18 cellular contexts compared by ENCODE assay signal in the genomic region with DNA sequence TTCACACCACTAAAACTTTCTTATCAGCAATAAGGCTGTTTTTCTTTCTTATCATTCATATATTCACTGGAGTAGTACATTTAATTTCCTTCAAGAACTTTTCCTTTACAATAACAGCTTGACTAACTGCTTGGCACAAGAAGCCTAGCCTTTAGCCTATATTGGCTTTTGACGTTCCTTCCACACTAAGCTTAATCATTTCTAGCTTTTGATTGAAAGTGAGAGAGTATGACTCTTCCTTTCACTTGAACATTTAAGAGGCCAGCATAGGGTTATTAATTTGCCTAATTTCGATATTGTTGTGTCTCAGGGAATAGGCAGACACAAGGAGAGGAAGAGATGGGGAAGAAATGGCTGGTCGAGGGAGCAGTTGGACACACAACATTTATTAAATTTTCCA. TPM values are rescaled to one million over a fixed set of nuclear protein-coding genes. Genes with fewer than 3 reads are reported as not detected.
DNase-seq lines count a peak whose midpoint lies in the region; ATAC-seq and TF ChIP-seq lines count a peak whose summit lies in the region.
"Had no signal": no experiment of that assay in that cellular context is flagged by ENCODE, and none has a peak within 500 bp of the region (broad histone marks: within the 10 kb centered on the region; RNA-seq: fewer than 3 reads in every experiment).

No MANE protein-coding gene starts in this region.

- H3K4me2 ChIP-seq in PC-9: no peak overlapping the region

- intact Hi-C loops in natural killer cell (cut with micrococcal nuclease) (no loop called here), PC-9 (cut with micrococcal nuclease; ENCODE audit: unreplicated experiment) (no loop called here)

- no peak overlapping the region for H3K27ac ChIP-seq in PC-9
- H3K27ac ChIP-seq: SJSA1 had no signal

- 0 out of 2 replicates have a peak overlapping the region, but pooled peaks have one; percentile 1 for H2AFZ ChIP-seq in PC-9

- no peaks in the 10 kb centered on the region for H3F3A ChIP-seq in PC-9 (ENCODE audit: insufficient read depth, low read depth)

- H4K20me1 ChIP-seq in PC-9 (ENCODE audit: insufficient read depth): no peaks in the 10 kb centered on the region

- peak in 1 of 2 donors; percentile 68 for ATAC-seq in natural killer cell treated with Interleukin-12 subunit alpha and Interleukin-12 subunit beta and Interleukin-15 and Interleukin-18, amount 100 ng/mL, for 72 hours
- ATAC-seq in natural killer cell (no peak), HG02759 (IDR thresholded peaks at IDR 0.05; ENCODE audit: unreplicated experiment) (peak; percentile 61), GM19023 (IDR thresholded peaks at IDR 0.05; ENCODE audit: unreplicated experiment) (no peak)
- ATAC-seq: K562; left cardiac atrium; stimulated activated naive B cell treated with anti-CD40 and anti-IgM and Interleukin-4, amounts not matched to agents 10 μg/mL and 1 μg/mL and 100 μg/mL, for 72 hours; WTC11 had no signal

- peaks cover 0 to 21% of the 10 kb centered on the region in 2 donors for H3K4me1 Mint-ChIP-seq in natural killer cell treated with Interleukin-12 subunit alpha and Interleukin-12 subunit beta and Interleukin-15 and Interleukin-18, amount 100 ng/mL, for 72 hours (ENCODE audit: low read depth in 2 of 2)
- H3K4me1 Mint-ChIP-seq in natural killer cell: no peaks in the 10 kb centered on the region

- POLR2A ChIA-PET in PC-9 (lab: Charles Lee; ENCODE audit: unreplicated experiment): no interaction called here

- H3K4me1 ChIP-seq in PC-9 (replicated peaks; ENCODE audit: insufficient read depth): peaks cover 8% of the 10 kb centered on the region; the same call in 1 of the 2 replicates
- H3K4me1 ChIP-seq: SJSA1 had no signal

- TF ChIP-seq CTCF in natural killer cell (IDR thresholded peaks at IDR 0.05): no peak
- no peak for TF ChIP-seq CTCF in PC-9 (conservative IDR thresholded peaks at IDR 0.05)

- peak overlapping the region in 1 of 2 donors; percentile 72 for H3K27ac Mint-ChIP-seq in natural killer cell treated with Interleukin-12 subunit alpha and Interleukin-12 subunit beta and Interleukin-15 and Interleukin-18, amount 100 ng/mL, for 72 hours
- H3K27ac Mint-ChIP-seq in natural killer cell: no peak overlapping the region
- H3K27ac Mint-ChIP-seq: stimulated activated naive B cell treated with anti-CD40 and anti-IgM and Interleukin-4, amounts not matched to agents 10 μg/mL and 1 μg/mL and 100 μg/mL, for 72 hours; WTC11 had no signal

- H3K4me3 ChIP-seq in PC-9 (no peak overlapping the region), H7 (ENCODE audit: insufficient read depth, low read depth, low read length) (no peak overlapping the region)
- H3K4me3 ChIP-seq: K562, SJSA1 had no signal

- BruUV-seq in PC-9 (replicated peaks; lab: Mats Ljungman, UMichigan): no TSS peak

- peaks cover 3% of the 10 kb centered on the region for H3K9me3 Mint-ChIP-seq in natural killer cell treated with Interleukin-12 subunit alpha and Interleukin-12 subunit beta and Interleukin-15 and Interleukin-18, amount 100 ng/mL, for 72 hours
- H3K9me3 Mint-ChIP-seq in natural killer cell: peaks cover 0 to 2% of the 10 kb centered on the region in 2 donors

- no peaks in the 10 kb centered on the region for H3K27me3 ChIP-seq in PC-9 (ENCODE audit: insufficient read depth, low read depth)
- no peaks in the 10 kb centered on the region for H3K27me3 ChIP-seq in H7 (ENCODE audit: control insufficient read depth, insufficient read depth, low read length)
- H3K27me3 ChIP-seq: SJSA1 had no signal

- H3K4me3 Mint-ChIP-seq in natural killer cell treated with Interleukin-12 subunit alpha and Interleukin-12 subunit beta and Interleukin-15 and Interleukin-18, amount 100 ng/mL, for 72 hours: peak overlapping the region; percentile 83
- H3K4me3 Mint-ChIP-seq in natural killer cell: no peak overlapping the region
- H3K4me3 Mint-ChIP-seq: stimulated activated naive B cell treated with anti-CD40 and anti-IgM and Interleukin-4, amounts not matched to agents 10 μg/mL and 1 μg/mL and 100 μg/mL, for 72 hours; WTC11 had no signal

- H3K9me2 ChIP-seq in PC-9 (ENCODE audit: insufficient read depth): no peaks in the 10 kb centered on the region

- H3K36me3 ChIP-seq in PC-9 (ENCODE audit: low read depth): no peaks in the 10 kb centered on the region
- H3K36me3 ChIP-seq in H7 (replicated peaks; ENCODE audit: control insufficient read depth, insufficient read depth, low read length): no peaks in the 10 kb centered on the region
- H3K36me3 ChIP-seq: SJSA1 had no signal

- H3K9me3 ChIP-seq in PC-9 (ENCODE audit: insufficient read depth, low read depth): peaks cover 5% of the 10 kb centered on the region; the same call in 1 of the 2 replicates
- H3K9me3 ChIP-seq: SJSA1 had no signal

- H3K79me2 ChIP-seq in PC-9 (ENCODE audit: low read depth): no peaks in the 10 kb centered on the region

- peaks cover 4% of the 10 kb centered on the region for H3K36me3 Mint-ChIP-seq in natural killer cell treated with Interleukin-12 subunit alpha and Interleukin-12 subunit beta and Interleukin-15 and Interleukin-18, amount 100 ng/mL, for 72 hours
- no peaks in the 10 kb centered on the region for H3K36me3 Mint-ChIP-seq in natural killer cell
- H3K36me3 Mint-ChIP-seq: stimulated activated naive B cell treated with anti-CD40 and anti-IgM and Interleukin-4, amounts not matched to agents 10 μg/mL and 1 μg/mL and 100 μg/mL, for 72 hours had no signal

- CTCF ChIA-PET in PC-9 (lab: Charles Lee): no interaction called here

- DNase-seq in natural killer cell treated with Interleukin-12 subunit alpha and Interleukin-12 subunit beta and Interleukin-15 and Interleukin-18, amount 100 ng/mL, for 72 hours (ENCODE audit: low spot score): no peak
- DNase-seq in natural killer cell: no peak
- no peak for DNase-seq in PC-9
- no peak for DNase-seq in NCI-H1417 (lab: John Stamatoyannopoulos, UW)
- DNase-seq in SHP77 treated with DMSO at 0.1 percent for 48 hours (lab: John Stamatoyannopoulos, UW): no peak
- no peak for DNase-seq in H7
- DNase-seq: activated gamma-delta T cell treated with Interleukin-2 at 50 U/mL for 16 hours; caudate nucleus; left cardiac atrium; NCI-H187; stimulated activated CD4-positive, alpha-beta T cell treated with anti-CD3 and anti-CD28 coated beads, Interleukin-2, amount 100 ng/mL, for 48 hours; stimulated activated naive B cell treated with anti-CD40 and anti-IgM and Interleukin-4, amounts not matched to agents 10 μg/mL and 1 μg/mL and 100 μg/mL, for 72 hours had no signal

- H3K27me3 Mint-ChIP-seq in natural killer cell treated with Interleukin-12 subunit alpha and Interleukin-12 subunit beta and Interleukin-15 and Interleukin-18, amount 100 ng/mL, for 72 hours: peaks cover 0 to 3% of the 10 kb centered on the region in 2 donors
- peaks cover 0 to 3% of the 10 kb centered on the region in 2 donors for H3K27me3 Mint-ChIP-seq in natural killer cell (ENCODE audit: low read depth in 2 of 2)
- H3K27me3 Mint-ChIP-seq: stimulated activated naive B cell treated with anti-CD40 and anti-IgM and Interleukin-4, amounts not matched to agents 10 μg/mL and 1 μg/mL and 100 μg/mL, for 72 hours had no signal

RNA-seq across cellular contexts. Expression of a gene that starts 23.6 kb away (rescaled TPM):
- total RNA-seq in natural killer cell treated with Interleukin-12 subunit alpha and Interleukin-12 subunit beta and Interleukin-15 and Interleukin-18, amount 100 ng/mL, for 72 hours: 10 to 100 TPM in 1 of 2 donors, 1 to 10 TPM in 1; 3.8 to 44.2 TPM
- total RNA-seq in natural killer cell (10 to 100 TPM in 1 of 3 donors, 1 to 10 TPM in 1, under 1 TPM in 1; 0.82 to 11.7 (median 1.7) TPM), PC-9 (2021) (not detected in 2 replicates)
- total RNA-seq in H7 (2014; rRNA removed; shearing (Covaris generic)): not detected in 2 replicates
- total RNA-seq: myocyte, SJSA1, WTC11 had no signal
